Comparison of ENCODE assay signal across 13 cellular contexts in the genomic region with DNA sequence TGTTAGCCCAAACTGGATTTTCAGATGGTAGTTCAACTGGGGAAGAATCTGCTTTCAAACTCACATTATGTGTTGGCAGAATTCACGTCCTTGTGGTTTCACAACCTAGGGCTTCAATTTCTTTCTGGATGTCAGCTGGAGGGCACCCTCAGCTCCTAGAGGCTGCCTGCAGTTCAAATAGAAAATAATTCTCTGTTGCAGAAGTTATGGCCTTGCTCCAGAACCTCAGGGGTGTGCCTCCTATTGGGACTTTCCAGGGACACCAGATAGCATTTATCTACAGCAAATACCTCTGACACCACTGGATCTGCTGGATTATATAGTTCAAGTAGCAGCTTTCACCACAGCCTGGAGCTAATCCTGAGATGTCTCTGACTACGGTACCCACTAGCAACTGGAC. TPM values are rescaled to one million over a fixed set of nuclear protein-coding genes. Genes with fewer than 3 reads are reported as not detected.
DNase-seq lines count a peak whose midpoint lies in the region; ATAC-seq and TF ChIP-seq lines count a peak whose summit lies in the region.
"Had no signal": no experiment of that assay in that cellular context is flagged by ENCODE, and none has a peak within 500 bp of the region (broad histone marks: within the 10 kb centered on the region; RNA-seq: fewer than 3 reads in every experiment).

No MANE protein-coding gene starts in this region.

- ATAC-seq in GM18867 (IDR thresholded peaks at IDR 0.05; ENCODE audit: unreplicated experiment), result no peak

- H3K27me3 ChIP-seq in hepatocyte, result no peaks in the 10 kb centered on the region
- no peaks in the 10 kb centered on the region for H3K27me3 ChIP-seq in trophoblast cell (ENCODE audit: insufficient read depth, low read length)
- H3K27me3 ChIP-seq in endodermal cell (ENCODE audit: control insufficient read depth, insufficient read depth, low read length, poor library complexity, severe bottlenecking), result peaks cover 24% of the 10 kb centered on the region

- peaks cover 11% of the 10 kb centered on the region for H3K27me3 Mint-ChIP-seq in endodermal cell (ENCODE audit: insufficient read depth)

- no peak overlapping the region for H2BK5ac ChIP-seq in trophoblast cell (ENCODE audit: low read depth, low read length, poor library complexity)

- peak overlapping the region; percentile 29 for H3K27ac ChIP-seq in hepatocyte
- no peak overlapping the region for H3K27ac ChIP-seq in trophoblast cell (ENCODE audit: low read depth, low read length)
- no peak overlapping the region for H3K27ac ChIP-seq in endodermal cell (ENCODE audit: low read depth, low read length)

- H3K36me3 ChIP-seq in hepatocyte (replicated peaks; ENCODE audit: insufficient read depth, low read depth) (no peaks in the 10 kb centered on the region), trophoblast cell (ENCODE audit: control insufficient read depth in 1 of 2, insufficient read depth in 2 of 2, low read length in 2 of 2) (no peaks in the 10 kb centered on the region), endodermal cell (ENCODE audit: control insufficient read depth, insufficient read depth, low read length) (no peaks in the 10 kb centered on the region)

- H3K27ac Mint-ChIP-seq in endodermal cell, result no peak overlapping the region

- no peak overlapping the region for H3K23ac ChIP-seq in trophoblast cell (ENCODE audit: low read length)

- no peak overlapping the region for H3K14ac ChIP-seq in trophoblast cell (ENCODE audit: low read length)

- no peaks in the 10 kb centered on the region for H3K36me3 Mint-ChIP-seq in endodermal cell (ENCODE audit: low read depth)

- H3K4ac ChIP-seq in trophoblast cell (ENCODE audit: low read depth, low read length), result no peak overlapping the region

- DNase-seq in Daoy (ENCODE audit: low read depth) (peak; percentile 1), amniotic epithelial cell (ENCODE audit: low read depth) (peak; percentile 5), hepatocyte (ENCODE audit: low spot score) (peak; percentile 20), trophoblast cell (no peak), NCI-H446 (lab: John Stamatoyannopoulos, UW) (no peak), endodermal cell (no peak)
- no peak for DNase-seq in NK-92 treated with Interleukin-12 subunit alpha and Interleukin-12 subunit beta, amount 100 ng/mL, for 24 hours (lab: John Stamatoyannopoulos, UW)
- DNase-seq: C1 segment of cervical spinal cord, HCEC 1CT, NCI-H1436, NCI-H226, NCI-H526 treated with DMSO at 0.1 percent for 48 hours had no signal

- H3K9ac ChIP-seq in trophoblast cell (ENCODE audit: low read length), result peak overlapping the region; percentile 34
- H3K9ac ChIP-seq in endodermal cell (ENCODE audit: extremely low read depth, low read length, poor library complexity, severe bottlenecking), result no peak overlapping the region

- no peaks in the 10 kb centered on the region for H3K9me2 ChIP-seq in hepatocyte (replicated peaks; ENCODE audit: insufficient read depth)

- H2AK5ac ChIP-seq in trophoblast cell (ENCODE audit: low read length), result no peak overlapping the region

- H2BK120ac ChIP-seq in trophoblast cell (ENCODE audit: insufficient read depth, low read length, poor library complexity), result no peak overlapping the region

- H3K4me2 ChIP-seq in hepatocyte (peak overlapping the region; percentile 47), trophoblast cell (ENCODE audit: low read length) (no peak overlapping the region)

- H2BK12ac ChIP-seq in trophoblast cell (ENCODE audit: low read length), result no peak overlapping the region

- no peak overlapping the region for H4K91ac ChIP-seq in trophoblast cell (ENCODE audit: low read depth, low read length)

- no peak overlapping the region for H4K12ac ChIP-seq in trophoblast cell (ENCODE audit: low read depth, low read length)

- H3K4me1 Mint-ChIP-seq in endodermal cell, result peaks cover 2% of the 10 kb centered on the region

- H4K20me1 ChIP-seq in hepatocyte (ENCODE audit: insufficient read depth, poor library complexity, severe bottlenecking), result no peaks in the 10 kb centered on the region

- H3K4me1 ChIP-seq in hepatocyte (ENCODE audit: insufficient read depth), result peaks cover 19% of the 10 kb centered on the region
- H3K4me1 ChIP-seq in trophoblast cell (ENCODE audit: control insufficient read depth in 1 of 2, insufficient read depth in 2 of 2, low read length in 2 of 2), result no peaks in the 10 kb centered on the region
- H3K4me1 ChIP-seq in endodermal cell (ENCODE audit: control insufficient read depth, insufficient read depth, low read length), result peaks cover 5% of the 10 kb centered on the region

- H3K9me3 ChIP-seq in hepatocyte (ENCODE audit: low read depth) (no peaks in the 10 kb centered on the region), trophoblast cell (ENCODE audit: insufficient read depth, low read depth, low read length) (no peaks in the 10 kb centered on the region), endodermal cell (ENCODE audit: control insufficient read depth, low read length) (no peaks in the 10 kb centered on the region)

- no peak overlapping the region for H3K18ac ChIP-seq in trophoblast cell (ENCODE audit: low read length)

- H3K9me3 Mint-ChIP-seq in endodermal cell, result no peaks in the 10 kb centered on the region

- 53% methylated on average over 2 of the region's 2 CpGs for WGBS in hepatocyte (ENCODE audit: low lambda C conversion rate, missing lambda C conversion rate)
- no CpG with 5 or more reads among the region's 2 CpGs for WGBS in trophoblast cell (ENCODE audit: extremely low coverage, insufficient coverage, insufficient read length)
- 87 to 100% methylated on average over 1 to 2 of the region's 2 CpGs for WGBS in endodermal cell (ENCODE audit: insufficient coverage in 1 of 2, insufficient read length in 1 of 2), 2 experiments

- H3K4me3 Mint-ChIP-seq in endodermal cell, result no peak overlapping the region

- no peak overlapping the region for H4K8ac ChIP-seq in trophoblast cell (ENCODE audit: low read depth, low read length)

- no peak for TF ChIP-seq CTCF in hepatocyte (IDR thresholded peaks at IDR 0.05; ENCODE audit: poor library complexity)
- no peak for TF ChIP-seq CTCF in endodermal cell (conservative IDR thresholded peaks at IDR 0.05)

- H3K79me1 ChIP-seq in trophoblast cell (ENCODE audit: low read length), result no peaks in the 10 kb centered on the region

- H2AFZ ChIP-seq in hepatocyte, result no peak overlapping the region
- no peak overlapping the region for H2AFZ ChIP-seq in trophoblast cell (ENCODE audit: insufficient read depth, low read length, poor library complexity)

- H3K4me3 ChIP-seq in hepatocyte, result no peak overlapping the region
- H3K4me3 ChIP-seq in trophoblast cell (ENCODE audit: low read depth, low read length), result no peak overlapping the region
- H3K4me3 ChIP-seq in endodermal cell (ENCODE audit: low read length), result no peak overlapping the region

- H3K79me2 ChIP-seq in hepatocyte (no peaks in the 10 kb centered on the region), trophoblast cell (ENCODE audit: control insufficient read depth, insufficient read depth, low read length, poor library complexity) (no peaks in the 10 kb centered on the region)

RNA-seq across cellular contexts. Expression of gene RB1, which starts 11.8 kb away (rescaled TPM):
- total RNA-seq in Daoy (2014; rRNA removed; shearing (Covaris generic)), result 26.6 and 28.1 TPM in 2 replicates
- total RNA-seq in hepatocyte, result 41.0 and 45.1 TPM in 2 replicates
- 17.5 and 18.2 TPM in 2 replicates for polyA plus RNA-seq in hepatocyte
- polyA plus RNA-seq in trophoblast cell (2013), result 14.4 and 14.6 TPM in 2 replicates
- 10 to 100 TPM; 18.7 to 20.1 TPM for total RNA-seq in endodermal cell
- 39.4 TPM for polyA plus RNA-seq in endodermal cell (2013, experiment 1 of 2)
- polyA plus RNA-seq in endodermal cell (2013, experiment 2 of 2), result 39.9 TPM

RNA-seq across cellular contexts. Expression of gene ITM2B, which starts 58.7 kb away (rescaled TPM):
- 50.7 and 58.0 TPM in 2 replicates for total RNA-seq in Daoy (2014; rRNA removed; shearing (Covaris generic))
- total RNA-seq in hepatocyte (438 and 449 TPM in 2 replicates), endodermal cell (100 to 1,000 TPM; 158 to 170 TPM)
- 572 and 588 TPM in 2 replicates for polyA plus RNA-seq in hepatocyte
- polyA plus RNA-seq in trophoblast cell (2013), result 463 and 476 TPM in 2 replicates
- 228 TPM for polyA plus RNA-seq in endodermal cell (2013, experiment 1 of 2)
- polyA plus RNA-seq in endodermal cell (2013, experiment 2 of 2), result 214 TPM

Comparison
In these comparisons a context has a peak if more than half of its experiments do, and no peak if none do; other contexts are left out.
1. DNase-seq: peak in Daoy (single experiment), amniotic epithelial cell (single experiment) and hepatocyte (single experiment); none in trophoblast cell (0 of 2), NCI-H446 (0 of 2), endodermal cell (single experiment) and NK-92 treated with Interleukin-12 subunit alpha and Interleukin-12 subunit beta, amount 100 ng/mL, for 24 hours (single experiment).